ENCODE assay signal across 23 cellular contexts in the genomic region with DNA sequence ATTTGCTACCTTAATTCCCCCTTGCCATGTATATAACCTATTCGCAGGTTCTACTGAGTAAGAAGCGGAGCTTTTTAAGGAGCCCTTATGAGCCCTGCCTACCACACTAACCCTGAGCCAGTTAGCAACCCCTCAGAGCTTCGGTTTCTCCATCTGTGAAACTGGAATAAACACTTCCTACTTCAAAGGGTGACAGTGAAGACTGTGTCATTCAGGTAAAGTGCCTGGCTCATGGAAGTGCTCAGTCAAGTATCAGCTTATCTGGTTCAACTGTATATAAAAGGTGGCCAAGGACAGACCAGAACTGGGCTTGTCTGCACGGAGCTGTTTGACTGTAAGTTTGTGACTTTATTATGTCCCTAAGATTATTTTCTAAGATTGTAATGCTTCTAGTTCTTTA.
"Had no signal": no experiment of that assay in that cellular context is flagged by ENCODE, and none has a peak within 500 bp of the region (broad histone marks: within the 10 kb centered on the region; RNA-seq: fewer than 3 reads in every experiment).

No MANE protein-coding gene starts in this region.

- H3K9me3 Mint-ChIP-seq: activated naive CD8-positive, alpha-beta T cell treated with anti-CD3 and anti-CD28 coated beads, Interleukin-2, amount 50 U/mL, for 24 hours; activated T-cell treated with anti-CD3 and anti-CD28 coated beads, Interleukin-2, amount 50 U/mL, for 72 hours; dendritic cell treated with granulocyte-macrophage colony-stimulating factor and Interleukin-4, amounts not matched to agents 40 ng/mL and 50 ng/mL, for 4 days; immature natural killer cell; nephron progenitor cell; stimulated activated memory B cell treated with anti-CD40 and anti-IgM and Interleukin-4, amounts not matched to agents 10 μg/mL and 1 μg/mL and 100 μg/mL, for 72 hours had no signal

- H3K9me3 ChIP-seq: body of pancreas, mucosa of descending colon, pancreas, right lobe of liver had no signal

- H3K27me3 ChIP-seq: body of pancreas, foreskin keratinocyte, pancreas, right lobe of liver had no signal

- H3K4me1 ChIP-seq: foreskin keratinocyte had no signal

- H3K27ac ChIP-seq: foreskin keratinocyte, WERI-Rb-1 had no signal

- H3K36me3 ChIP-seq: pancreas had no signal

- DNase-seq: activated CD4-positive, alpha-beta T cell treated with anti-CD3 and anti-CD28 coated beads, Interleukin-2, amount 50 U/mL, for 4 hours; activated gamma-delta T cell; activated naive CD4-positive, alpha-beta T cell treated with anti-CD3 and anti-CD28 coated beads, Interleukin-2, amount 50 U/mL, for 16 hours; activated naive CD8-positive, alpha-beta T cell treated with anti-CD3 and anti-CD28 coated beads, Interleukin-2, amount 50 U/mL, for 24 hours; activated T-cell treated with anti-CD3 and anti-CD28 coated beads, Interleukin-2, amount 50 U/mL, for 72 hours; anterior cingulate cortex; caudate nucleus; effector CD4-positive, alpha-beta T cell; erythroblast; foreskin keratinocyte; immature natural killer cell; mesenchymal stem cell; mucosa of descending colon; nephron progenitor cell; pancreas; right lobe of liver; small intestine; T-helper 1 cell; trophoblast cell; WERI-Rb-1 had no signal

- H3K4me3 ChIP-seq: body of pancreas, mucosa of descending colon, pancreas, right lobe of liver had no signal

- H3K27ac Mint-ChIP-seq: activated naive CD8-positive, alpha-beta T cell treated with anti-CD3 and anti-CD28 coated beads, Interleukin-2, amount 50 U/mL, for 24 hours; activated T-cell treated with anti-CD3 and anti-CD28 coated beads, Interleukin-2, amount 50 U/mL, for 72 hours; dendritic cell treated with granulocyte-macrophage colony-stimulating factor and Interleukin-4, amounts not matched to agents 40 ng/mL and 50 ng/mL, for 4 days; nephron progenitor cell; stimulated activated memory B cell treated with anti-CD40 and anti-IgM and Interleukin-4, amounts not matched to agents 10 μg/mL and 1 μg/mL and 100 μg/mL, for 72 hours had no signal

- ATAC-seq: activated naive CD8-positive, alpha-beta T cell treated with anti-CD3 and anti-CD28 coated beads, Interleukin-2, amount 50 U/mL, for 24 hours; activated T-cell treated with anti-CD3 and anti-CD28 coated beads, Interleukin-2, amount 50 U/mL, for 72 hours; body of pancreas; foreskin keratinocyte; mucosa of descending colon; stimulated activated memory B cell treated with anti-CD40 and anti-IgM and Interleukin-4, amounts not matched to agents 10 μg/mL and 1 μg/mL and 100 μg/mL, for 72 hours had no signal

- H3K4me3 Mint-ChIP-seq: activated naive CD8-positive, alpha-beta T cell treated with anti-CD3 and anti-CD28 coated beads, Interleukin-2, amount 50 U/mL, for 24 hours; activated T-cell treated with anti-CD3 and anti-CD28 coated beads, Interleukin-2, amount 50 U/mL, for 72 hours; dendritic cell treated with granulocyte-macrophage colony-stimulating factor and Interleukin-4, amounts not matched to agents 40 ng/mL and 50 ng/mL, for 4 days; immature natural killer cell; nephron progenitor cell; stimulated activated memory B cell treated with anti-CD40 and anti-IgM and Interleukin-4, amounts not matched to agents 10 μg/mL and 1 μg/mL and 100 μg/mL, for 72 hours had no signal

- H3K27me3 Mint-ChIP-seq: activated naive CD8-positive, alpha-beta T cell treated with anti-CD3 and anti-CD28 coated beads, Interleukin-2, amount 50 U/mL, for 24 hours; dendritic cell treated with granulocyte-macrophage colony-stimulating factor and Interleukin-4, amounts not matched to agents 40 ng/mL and 50 ng/mL, for 4 days; stimulated activated memory B cell treated with anti-CD40 and anti-IgM and Interleukin-4, amounts not matched to agents 10 μg/mL and 1 μg/mL and 100 μg/mL, for 72 hours had no signal
